ENCODE assay signal across 20 cellular contexts in genomic region chr13:80386592-80386991, GRCh38.
"Had no signal": no experiment of that assay in that cellular context is flagged by ENCODE, and none has a peak within 500 bp of the region (broad histone marks: within the 10 kb centered on the region; RNA-seq: fewer than 3 reads in every experiment).

No MANE protein-coding gene starts in this region.

- H3K9me3 ChIP-seq: colonic mucosa, lower lobe of right lung, mucosa of descending colon had no signal

- H2AFZ ChIP-seq: hepatocyte had no signal

- H3K36me3 ChIP-seq: colonic mucosa, esophagus muscularis mucosa, gastroesophageal sphincter, heart left ventricle, lower lobe of right lung had no signal

- H3K79me2 ChIP-seq: hepatocyte had no signal

- H3K4me1 ChIP-seq: colonic mucosa, esophagus muscularis mucosa, foreskin keratinocyte, gastroesophageal sphincter, heart left ventricle had no signal

- H3K4me3 ChIP-seq: colonic mucosa, esophagus muscularis mucosa, gastroesophageal sphincter, heart left ventricle, hepatocyte, lower lobe of right lung, mucosa of descending colon had no signal

- H3K27ac ChIP-seq: colonic mucosa, esophagus muscularis mucosa, foreskin keratinocyte, gastroesophageal sphincter, heart left ventricle, hepatocyte, lower lobe of right lung had no signal

- DNase-seq: colonic mucosa; cortex of kidney; effector CD8-positive, alpha-beta T cell; endodermal cell; foreskin keratinocyte; heart left ventricle; hypothalamus; islet precursor cell; kidney; kidney glomerular epithelial cell; left colon; left ventricle myocardium superior; lower lobe of right lung; mesenchymal stem cell; mucosa of descending colon; naive B cell had no signal

- H3K27me3 ChIP-seq: colonic mucosa, esophagus muscularis mucosa, foreskin keratinocyte, gastroesophageal sphincter, heart left ventricle, hepatocyte had no signal

- H3K4me2 ChIP-seq: hepatocyte had no signal

- ATAC-seq: foreskin keratinocyte, gastroesophageal sphincter, heart left ventricle, left colon, left lobe of liver, left ventricle myocardium superior, lower lobe of right lung, mucosa of descending colon had no signal
